ENCODE assay signal across 10 cellular contexts in genomic region chr21:33384851-33385331, GRCh38. TPM values are rescaled to one million over a fixed set of nuclear protein-coding genes. Genes with fewer than 3 reads are reported as not detected.
DNase-seq lines count a peak whose midpoint lies in the region; FAIRE-seq lines count a peak whose summit lies in the region.
"Had no signal": no experiment of that assay in that cellular context is flagged by ENCODE, and none has a peak within 500 bp of the region (broad histone marks: within the 10 kb centered on the region; RNA-seq: fewer than 3 reads in every experiment).

No MANE protein-coding gene starts in this region.

- peaks cover 15% of the 10 kb centered on the region for H3K27me3 Mint-ChIP-seq in T-helper 2 cell treated with Interferon-gamma antibody and Interleukin-4, amounts not matched to agents 5 μg/mL and 100 μg/mL, for 36 hours (ENCODE audit: low read depth)

- DNase-seq in GM18507 (ENCODE audit: extremely low spot score, insufficient read length, low read depth) (no peak), renal cortical epithelial cell (ENCODE audit: low read depth) (peak; percentile 90), NCI-H1105 (lab: John Stamatoyannopoulos, UW) (no peak), NCI-H82 (lab: John Stamatoyannopoulos, UW) (no peak), RPMI8226 (no peak), DMS53 treated with DMSO at 0.1 percent for 48 hours (lab: John Stamatoyannopoulos, UW; ENCODE audit: unreplicated experiment) (no peak)
- peak; percentile 45 for DNase-seq in T-helper 2 cell treated with Interferon-gamma antibody and Interleukin-4, amounts not matched to agents 5 μg/mL and 100 μg/mL, for 36 hours (ENCODE audit: low spot score)
- DNase-seq in central memory CD4-positive, alpha-beta T cell, result peak; percentile 81
- DNase-seq: caudate nucleus, Right ventricle myocardium superior had no signal

- no peaks in the 10 kb centered on the region for H3K9me3 Mint-ChIP-seq in T-helper 2 cell treated with Interferon-gamma antibody and Interleukin-4, amounts not matched to agents 5 μg/mL and 100 μg/mL, for 36 hours

- peak; percentile 77 for FAIRE-seq in GM18507 (lab: Jason Lieb, UNC)

- H3K4me1 Mint-ChIP-seq in T-helper 2 cell treated with Interferon-gamma antibody and Interleukin-4, amounts not matched to agents 5 μg/mL and 100 μg/mL, for 36 hours (ENCODE audit: low read depth), result peaks cover 50% of the 10 kb centered on the region

- peak overlapping the region; percentile 71 for H3K4me3 Mint-ChIP-seq in T-helper 2 cell treated with Interferon-gamma antibody and Interleukin-4, amounts not matched to agents 5 μg/mL and 100 μg/mL, for 36 hours

- peak overlapping the region; percentile 62 for H3K27ac Mint-ChIP-seq in T-helper 2 cell treated with Interferon-gamma antibody and Interleukin-4, amounts not matched to agents 5 μg/mL and 100 μg/mL, for 36 hours

- H3K36me3 Mint-ChIP-seq in T-helper 2 cell treated with Interferon-gamma antibody and Interleukin-4, amounts not matched to agents 5 μg/mL and 100 μg/mL, for 36 hours (ENCODE audit: low read depth), result peaks cover 1% of the 10 kb centered on the region

RNA-seq across cellular contexts. Expression of gene IFNGR2, which starts 18.3 kb away (rescaled TPM):
- total RNA-seq in renal cortical epithelial cell, result 57.3 and 105 TPM in 2 replicates

Comparison
In these comparisons a context has a peak if more than half of its experiments do, and no peak if none do; other contexts are left out.
1. DNase-seq: peak in T-helper 2 cell treated with Interferon-gamma antibody and Interleukin-4, amounts not matched to agents 5 μg/mL and 100 μg/mL, for 36 hours (single experiment), central memory CD4-positive, alpha-beta T cell (single experiment) and renal cortical epithelial cell (single experiment); none in GM18507 (single experiment), NCI-H1105 (single experiment), NCI-H82 (single experiment), RPMI8226 (single experiment) and DMS53 treated with DMSO at 0.1 percent for 48 hours (single experiment).